In the genomic region with DNA sequence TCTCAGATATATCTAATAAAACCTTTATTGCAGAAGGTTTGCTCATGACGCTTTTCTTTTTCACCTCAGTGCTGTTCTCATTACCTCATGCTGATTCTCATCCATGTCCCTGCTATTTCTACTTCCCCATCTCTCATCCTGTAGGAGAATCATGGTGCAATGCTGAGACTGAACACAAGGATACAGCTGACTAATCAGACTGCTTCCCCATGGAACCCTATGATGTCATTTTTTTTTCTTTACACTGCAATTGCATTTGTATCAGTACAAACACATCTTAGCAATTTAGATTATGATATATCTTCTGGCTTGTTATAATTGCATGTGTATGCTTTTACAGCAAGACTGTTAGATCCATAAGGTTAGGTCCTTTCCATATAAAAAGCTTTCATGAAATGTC, we compare ENCODE assay signal across 1 cellular context.
TF ChIP-seq lines count a peak whose summit lies in the region.

No MANE protein-coding gene starts in this region.

TF ChIP-seq in WTC11, 78 proteins besides CTCF, POLR2A, EP300 and RAD21 (continued from another document):
- TF ChIP-seq, protein P1, sequence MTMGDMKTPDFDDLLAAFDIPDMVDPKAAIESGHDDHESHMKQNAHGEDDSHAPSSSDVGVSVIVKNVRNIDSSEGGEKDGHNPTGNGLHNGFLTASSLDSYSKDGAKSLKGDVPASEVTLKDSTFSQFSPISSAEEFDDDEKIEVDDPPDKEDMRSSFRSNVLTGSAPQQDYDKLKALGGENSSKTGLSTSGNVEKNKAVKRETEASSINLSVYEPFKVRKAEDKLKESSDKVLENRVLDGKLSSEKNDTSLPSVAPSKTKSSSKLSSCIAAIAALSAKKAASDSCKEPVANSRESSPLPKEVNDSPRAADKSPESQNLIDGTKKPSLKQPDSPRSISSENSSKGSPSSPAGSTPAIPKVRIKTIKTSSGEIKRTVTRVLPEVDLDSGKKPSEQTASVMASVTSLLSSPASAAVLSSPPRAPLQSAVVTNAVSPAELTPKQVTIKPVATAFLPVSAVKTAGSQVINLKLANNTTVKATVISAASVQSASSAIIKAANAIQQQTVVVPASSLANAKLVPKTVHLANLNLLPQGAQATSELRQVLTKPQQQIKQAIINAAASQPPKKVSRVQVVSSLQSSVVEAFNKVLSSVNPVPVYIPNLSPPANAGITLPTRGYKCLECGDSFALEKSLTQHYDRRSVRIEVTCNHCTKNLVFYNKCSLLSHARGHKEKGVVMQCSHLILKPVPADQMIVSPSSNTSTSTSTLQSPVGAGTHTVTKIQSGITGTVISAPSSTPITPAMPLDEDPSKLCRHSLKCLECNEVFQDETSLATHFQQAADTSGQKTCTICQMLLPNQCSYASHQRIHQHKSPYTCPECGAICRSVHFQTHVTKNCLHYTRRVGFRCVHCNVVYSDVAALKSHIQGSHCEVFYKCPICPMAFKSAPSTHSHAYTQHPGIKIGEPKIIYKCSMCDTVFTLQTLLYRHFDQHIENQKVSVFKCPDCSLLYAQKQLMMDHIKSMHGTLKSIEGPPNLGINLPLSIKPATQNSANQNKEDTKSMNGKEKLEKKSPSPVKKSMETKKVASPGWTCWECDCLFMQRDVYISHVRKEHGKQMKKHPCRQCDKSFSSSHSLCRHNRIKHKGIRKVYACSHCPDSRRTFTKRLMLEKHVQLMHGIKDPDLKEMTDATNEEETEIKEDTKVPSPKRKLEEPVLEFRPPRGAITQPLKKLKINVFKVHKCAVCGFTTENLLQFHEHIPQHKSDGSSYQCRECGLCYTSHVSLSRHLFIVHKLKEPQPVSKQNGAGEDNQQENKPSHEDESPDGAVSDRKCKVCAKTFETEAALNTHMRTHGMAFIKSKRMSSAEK (CRISPR knock-in tag; IDR thresholded peaks at IDR 0.05; ENCODE audit: borderline replicate concordance): no peak
- TF ChIP-seq, protein P2, sequence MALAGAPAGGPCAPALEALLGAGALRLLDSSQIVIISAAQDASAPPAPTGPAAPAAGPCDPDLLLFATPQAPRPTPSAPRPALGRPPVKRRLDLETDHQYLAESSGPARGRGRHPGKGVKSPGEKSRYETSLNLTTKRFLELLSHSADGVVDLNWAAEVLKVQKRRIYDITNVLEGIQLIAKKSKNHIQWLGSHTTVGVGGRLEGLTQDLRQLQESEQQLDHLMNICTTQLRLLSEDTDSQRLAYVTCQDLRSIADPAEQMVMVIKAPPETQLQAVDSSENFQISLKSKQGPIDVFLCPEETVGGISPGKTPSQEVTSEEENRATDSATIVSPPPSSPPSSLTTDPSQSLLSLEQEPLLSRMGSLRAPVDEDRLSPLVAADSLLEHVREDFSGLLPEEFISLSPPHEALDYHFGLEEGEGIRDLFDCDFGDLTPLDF (CRISPR knock-in tag; IDR thresholded peaks at IDR 0.05): no peak
- TF ChIP-seq GABPB1 (CRISPR knock-in tag; IDR thresholded peaks at IDR 0.05) (no peak), EMX1 (CRISPR knock-in tag; IDR thresholded peaks at IDR 0.05) (no peak), ATF1 (CRISPR knock-in tag; IDR thresholded peaks at IDR 0.05) (no peak), RORB (CRISPR knock-in tag; IDR thresholded peaks at IDR 0.05) (no peak), ZNF317 (CRISPR knock-in tag; IDR thresholded peaks at IDR 0.05; ENCODE audit: borderline replicate concordance, low read depth) (no peak)
- TF ChIP-seq, protein P3, sequence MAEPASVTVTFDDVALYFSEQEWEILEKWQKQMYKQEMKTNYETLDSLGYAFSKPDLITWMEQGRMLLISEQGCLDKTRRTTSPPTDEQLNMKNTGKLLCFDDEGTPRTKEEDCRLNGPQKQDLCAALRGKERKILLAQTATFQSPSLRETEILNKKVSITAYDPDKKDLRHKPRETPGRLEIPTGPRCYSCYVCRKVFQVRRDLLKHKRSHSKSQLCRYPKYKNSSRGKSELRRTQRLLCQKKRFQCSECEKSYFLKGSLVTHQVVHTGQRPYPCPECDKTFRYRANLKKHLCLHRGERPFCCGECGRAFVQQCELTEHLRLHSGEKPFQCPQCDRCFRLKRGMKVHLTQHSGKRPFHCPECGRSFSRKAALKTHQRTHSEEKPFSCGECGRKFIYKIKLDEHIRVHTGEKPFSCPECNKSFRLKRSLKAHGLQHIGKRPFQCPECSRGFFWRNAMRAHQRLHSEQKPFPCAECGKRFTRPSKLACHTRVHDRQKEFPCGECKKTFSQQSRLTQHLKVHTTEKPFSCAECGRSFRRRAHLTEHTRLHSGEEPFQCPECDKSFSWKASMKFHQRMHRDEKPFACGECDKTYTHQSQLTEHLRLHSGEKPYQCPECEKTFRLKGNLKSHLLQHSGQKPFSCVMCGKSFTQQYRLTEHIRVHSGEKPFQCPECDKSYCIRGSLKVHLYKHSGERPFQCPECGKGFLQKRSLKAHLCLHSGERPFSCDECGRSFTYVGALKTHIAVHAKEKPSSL (CRISPR knock-in tag; conservative IDR thresholded peaks at IDR 0.05): no peak
